Comparison of ENCODE assay signal across 1 cellular context in the genomic region with DNA sequence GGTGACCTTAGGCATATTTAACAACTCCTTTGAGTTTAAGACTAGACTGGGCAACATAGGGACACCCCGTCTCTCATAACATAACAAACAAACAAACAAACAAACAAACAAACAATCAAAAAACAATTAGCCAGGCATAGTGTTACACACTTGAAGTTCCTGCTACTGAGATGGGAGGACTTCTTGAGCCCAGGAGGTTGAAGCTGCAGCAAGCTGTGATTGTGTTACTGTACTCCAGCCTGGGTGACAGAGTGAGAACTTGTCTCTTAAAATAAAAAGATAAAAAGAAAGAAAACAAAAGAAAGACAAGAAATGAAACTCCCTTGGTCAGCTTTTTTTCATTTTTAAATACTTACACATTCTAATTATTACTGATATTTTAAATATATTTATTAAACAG.
TF ChIP-seq lines count a peak whose summit lies in the region.

No MANE protein-coding gene starts in this region.

TF ChIP-seq in GM23338, 12 proteins besides CTCF, POLR2A, EP300 and RAD21 (continued from another document):
- TF ChIP-seq, protein P1, sequence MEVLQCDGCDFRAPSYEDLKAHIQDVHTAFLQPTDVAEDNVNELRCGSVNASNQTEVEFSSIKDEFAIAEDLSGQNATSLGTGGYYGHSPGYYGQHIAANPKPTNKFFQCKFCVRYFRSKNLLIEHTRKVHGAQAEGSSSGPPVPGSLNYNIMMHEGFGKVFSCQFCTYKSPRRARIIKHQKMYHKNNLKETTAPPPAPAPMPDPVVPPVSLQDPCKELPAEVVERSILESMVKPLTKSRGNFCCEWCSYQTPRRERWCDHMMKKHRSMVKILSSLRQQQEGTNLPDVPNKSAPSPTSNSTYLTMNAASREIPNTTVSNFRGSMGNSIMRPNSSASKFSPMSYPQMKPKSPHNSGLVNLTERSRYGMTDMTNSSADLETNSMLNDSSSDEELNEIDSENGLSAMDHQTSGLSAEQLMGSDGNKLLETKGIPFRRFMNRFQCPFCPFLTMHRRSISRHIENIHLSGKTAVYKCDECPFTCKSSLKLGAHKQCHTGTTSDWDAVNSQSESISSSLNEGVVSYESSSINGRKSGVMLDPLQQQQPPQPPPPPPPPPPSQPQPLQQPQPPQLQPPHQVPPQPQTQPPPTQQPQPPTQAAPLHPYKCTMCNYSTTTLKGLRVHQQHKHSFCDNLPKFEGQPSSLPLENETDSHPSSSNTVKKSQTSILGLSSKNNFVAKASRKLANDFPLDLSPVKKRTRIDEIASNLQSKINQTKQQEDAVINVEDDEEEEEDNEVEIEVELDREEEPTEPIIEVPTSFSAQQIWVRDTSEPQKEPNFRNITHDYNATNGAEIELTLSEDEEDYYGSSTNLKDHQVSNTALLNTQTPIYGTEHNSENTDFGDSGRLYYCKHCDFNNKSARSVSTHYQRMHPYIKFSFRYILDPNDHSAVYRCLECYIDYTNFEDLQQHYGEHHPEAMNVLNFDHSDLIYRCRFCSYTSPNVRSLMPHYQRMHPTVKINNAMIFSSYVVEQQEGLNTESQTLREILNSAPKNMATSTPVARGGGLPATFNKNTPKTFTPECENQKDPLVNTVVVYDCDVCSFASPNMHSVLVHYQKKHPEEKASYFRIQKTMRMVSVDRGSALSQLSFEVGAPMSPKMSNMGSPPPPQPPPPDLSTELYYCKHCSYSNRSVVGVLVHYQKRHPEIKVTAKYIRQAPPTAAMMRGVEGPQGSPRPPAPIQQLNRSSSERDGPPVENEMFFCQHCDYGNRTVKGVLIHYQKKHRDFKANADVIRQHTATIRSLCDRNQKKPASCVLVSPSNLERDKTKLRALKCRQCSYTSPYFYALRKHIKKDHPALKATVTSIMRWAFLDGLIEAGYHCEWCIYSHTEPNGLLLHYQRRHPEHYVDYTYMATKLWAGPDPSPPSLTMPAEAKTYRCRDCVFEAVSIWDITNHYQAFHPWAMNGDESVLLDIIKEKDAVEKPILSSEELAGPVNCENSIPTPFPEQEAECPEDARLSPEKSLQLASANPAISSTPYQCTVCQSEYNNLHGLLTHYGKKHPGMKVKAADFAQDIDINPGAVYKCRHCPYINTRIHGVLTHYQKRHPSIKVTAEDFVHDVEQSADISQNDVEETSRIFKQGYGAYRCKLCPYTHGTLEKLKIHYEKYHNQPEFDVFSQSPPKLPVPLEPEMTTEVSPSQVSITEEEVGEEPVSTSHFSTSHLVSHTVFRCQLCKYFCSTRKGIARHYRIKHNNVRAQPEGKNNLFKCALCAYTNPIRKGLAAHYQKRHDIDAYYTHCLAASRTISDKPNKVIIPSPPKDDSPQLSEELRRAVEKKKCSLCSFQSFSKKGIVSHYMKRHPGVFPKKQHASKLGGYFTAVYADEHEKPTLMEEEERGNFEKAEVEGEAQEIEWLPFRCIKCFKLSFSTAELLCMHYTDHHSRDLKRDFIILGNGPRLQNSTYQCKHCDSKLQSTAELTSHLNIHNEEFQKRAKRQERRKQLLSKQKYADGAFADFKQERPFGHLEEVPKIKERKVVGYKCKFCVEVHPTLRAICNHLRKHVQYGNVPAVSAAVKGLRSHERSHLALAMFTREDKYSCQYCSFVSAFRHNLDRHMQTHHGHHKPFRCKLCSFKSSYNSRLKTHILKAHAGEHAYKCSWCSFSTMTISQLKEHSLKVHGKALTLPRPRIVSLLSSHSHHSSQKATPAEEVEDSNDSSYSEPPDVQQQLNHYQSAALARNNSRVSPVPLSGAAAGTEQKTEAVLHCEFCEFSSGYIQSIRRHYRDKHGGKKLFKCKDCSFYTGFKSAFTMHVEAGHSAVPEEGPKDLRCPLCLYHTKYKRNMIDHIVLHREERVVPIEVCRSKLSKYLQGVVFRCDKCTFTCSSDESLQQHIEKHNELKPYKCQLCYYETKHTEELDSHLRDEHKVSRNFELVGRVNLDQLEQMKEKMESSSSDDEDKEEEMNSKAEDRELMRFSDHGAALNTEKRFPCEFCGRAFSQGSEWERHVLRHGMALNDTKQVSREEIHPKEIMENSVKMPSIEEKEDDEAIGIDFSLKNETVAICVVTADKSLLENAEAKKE (CRISPR knock-in tag; IDR thresholded peaks at IDR 0.05) = no peak
- no peak for TF ChIP-seq CREB1 (CRISPR knock-in tag; IDR thresholded peaks at IDR 0.05; ENCODE audit: low read depth)
